In the genomic region with DNA sequence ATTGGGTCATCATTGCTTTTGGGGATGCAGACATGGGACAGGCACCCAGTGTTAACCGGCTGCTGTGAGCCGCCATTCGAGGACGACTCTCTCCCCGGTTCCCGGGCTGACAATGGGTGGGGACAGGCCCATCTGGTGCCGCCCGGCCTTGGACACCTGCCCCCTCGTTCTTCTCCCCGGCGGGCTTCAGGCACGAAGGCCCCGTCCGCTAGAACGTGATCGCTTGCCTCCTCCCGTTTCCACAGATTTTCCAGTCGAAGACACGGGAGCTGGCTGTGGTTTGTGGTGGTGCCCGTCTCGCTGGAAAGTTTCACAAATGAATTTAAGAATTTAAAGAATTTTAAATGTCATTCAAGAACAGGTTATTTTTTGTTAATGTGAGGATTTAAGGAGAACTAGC, we compare ENCODE assay signal across 11 cellular contexts. TPM values are rescaled to one million over a fixed set of nuclear protein-coding genes. Genes with fewer than 3 reads are reported as not detected.
DNase-seq lines count a peak whose midpoint lies in the region; ATAC-seq and TF ChIP-seq lines count a peak whose summit lies in the region.
"Had no signal": no experiment of that assay in that cellular context is flagged by ENCODE, and none has a peak within 500 bp of the region (broad histone marks: within the 10 kb centered on the region; RNA-seq: fewer than 3 reads in every experiment).

No MANE protein-coding gene starts in this region.

- in situ Hi-C loops in GM13977 (cut with MboI; ENCODE audit: low pct_unique_long_range_greater_than_20kb, low sequenced_read_pairs, unreplicated experiment), result no loop called here

- peak overlapping the region in 10 of 11 experiments; percentile 37 to 83 (median 52); a peak in 17 of 22 replicates for H3K27ac ChIP-seq in BLaER1 treated with 17β-estradiol and CSF1 and Interleukin-3, amounts not matched to agents 10 nM and 100 nM
- peak overlapping the region; percentile 81 to 87 for H3K27ac ChIP-seq in right atrium auricular region
- peak overlapping the region in 1 of 2 donors; percentile 17 for H3K27ac ChIP-seq in ascending aorta
- H3K27ac ChIP-seq: epithelial cell of prostate, SJSA1 had no signal

- H3K27me3 Mint-ChIP-seq in WTC11 (ENCODE audit: low read depth) (peaks cover 20% of the 10 kb centered on the region), HFFc6 (ENCODE audit: insufficient read depth) (peaks cover 35% of the 10 kb centered on the region)

- TF ChIP-seq CTCF in WTC11 (IDR thresholded peaks at IDR 0.05) (no peak), right atrium auricular region (IDR thresholded peaks at IDR 0.05) (no peak), ascending aorta (IDR thresholded peaks at IDR 0.05) (no peak), HFFc6 (IDR thresholded peaks at IDR 0.05) (no peak), GM13977 (IDR thresholded peaks at IDR 0.05; ENCODE audit: extremely low read depth, insufficient read depth, missing control alignments) (no peak)

- DNase-seq in WTC11 (ENCODE audit: low spot score), result no peak
- DNase-seq in right atrium auricular region (ENCODE audit: low spot score), result no peak
- DNase-seq in sciatic nerve (ENCODE audit: low spot score), result peak; percentile 69
- no peak for DNase-seq in ascending aorta (ENCODE audit: low spot score in 2 of 2)
- DNase-seq in HFFc6, result no peak
- no peak for DNase-seq in activated naive CD4-positive, alpha-beta T cell treated with anti-CD3 and anti-CD28 coated beads, Interleukin-2, amount 50 U/mL, for 72 hours (ENCODE audit: low spot score in 2 of 2)
- no peak for DNase-seq in GM13977 (ENCODE audit: low spot score)
- DNase-seq: NCI-H1105 treated with DMSO at 0.1 percent for 48 hours had no signal

- H3K4me2 ChIP-seq in BLaER1 treated with 17β-estradiol and CSF1 and Interleukin-3, amounts not matched to agents 10 nM and 100 nM, result peak overlapping the region; percentile 98 to 100 (median 100)

- peak overlapping the region; percentile 82 to 94 (median 89) for H3K4me3 ChIP-seq in BLaER1 treated with 17β-estradiol and CSF1 and Interleukin-3, amounts not matched to agents 10 nM and 100 nM
- peak overlapping the region; percentile 72 to 81 for H3K4me3 ChIP-seq in right atrium auricular region
- H3K4me3 ChIP-seq in ascending aorta, result peak overlapping the region in 1 of 2 donors; percentile 70
- H3K4me3 ChIP-seq: SJSA1 had no signal

- H3K4me1 Mint-ChIP-seq in WTC11, result peaks cover 10% of the 10 kb centered on the region
- H3K4me1 Mint-ChIP-seq in HFFc6 (ENCODE audit: low read depth), result peaks cover 8% of the 10 kb centered on the region; the same call in 1 of the 2 replicates

- POLR2A ChIA-PET in WTC11 (lab: Charles Lee), result no interaction called here

- H3K9me3 Mint-ChIP-seq in WTC11 (peaks cover 11% of the 10 kb centered on the region), HFFc6 (peaks cover 11% of the 10 kb centered on the region)
- H3K9me3 Mint-ChIP-seq in activated naive CD4-positive, alpha-beta T cell treated with anti-CD3 and anti-CD28 coated beads, Interleukin-2, amount 50 U/mL, for 72 hours, result peaks cover 4 to 6% of the 10 kb centered on the region in 2 donors

- H3K9me3 ChIP-seq in BLaER1 treated with 17β-estradiol and CSF1 and Interleukin-3, amounts not matched to agents 10 nM and 100 nM (replicated peaks in 1 of 11), result peaks cover 11 to 13% (median 12%) of the 10 kb centered on the region in 11 experiments; a peak in 21 of 22 replicates
- peaks cover 0 to 8% of the 10 kb centered on the region in 2 donors for H3K9me3 ChIP-seq in right atrium auricular region
- H3K9me3 ChIP-seq in ascending aorta, result no peaks in the 10 kb centered on the region

- H3K27ac Mint-ChIP-seq in WTC11, result 0 out of 2 replicates have a peak overlapping the region, but pooled peaks have one; percentile 50
- no peak overlapping the region for H3K27ac Mint-ChIP-seq in HFFc6
- no peak overlapping the region for H3K27ac Mint-ChIP-seq in activated naive CD4-positive, alpha-beta T cell treated with anti-CD3 and anti-CD28 coated beads, Interleukin-2, amount 50 U/mL, for 72 hours

- peaks cover 0 to 3% (median 0%) of the 10 kb centered on the region in 11 experiments; a peak in 1 of 22 replicates for H3K27me3 ChIP-seq in BLaER1 treated with 17β-estradiol and CSF1 and Interleukin-3, amounts not matched to agents 10 nM and 100 nM
- H3K27me3 ChIP-seq in right atrium auricular region (no peaks in the 10 kb centered on the region), ascending aorta (peaks cover 14% of the 10 kb centered on the region)

- H3K4me1 ChIP-seq in BLaER1 treated with 17β-estradiol and CSF1 and Interleukin-3, amounts not matched to agents 10 nM and 100 nM, result peaks cover 21 to 43% (median 37%) of the 10 kb centered on the region in 10 experiments
- H3K4me1 ChIP-seq in right atrium auricular region (peaks cover 0 to 23% of the 10 kb centered on the region in 2 donors), ascending aorta (no peaks in the 10 kb centered on the region)
- H3K4me1 ChIP-seq: SJSA1 had no signal

- intact Hi-C loops in sciatic nerve (cut with DNase I), result no loop called here
- intact Hi-C loops in ascending aorta (cut with DNase I), result no loop called here

- ATAC-seq in WTC11, result no peak
- peak; percentile 34 for ATAC-seq in sciatic nerve
- ATAC-seq in activated naive CD4-positive, alpha-beta T cell treated with anti-CD3 and anti-CD28 coated beads, Interleukin-2, amount 50 U/mL, for 72 hours, result no peak

- H3K4me3 Mint-ChIP-seq in WTC11 (peak overlapping the region; percentile 50), HFFc6 (no peak overlapping the region)

- H3K36me3 Mint-ChIP-seq in WTC11, result peaks cover 8% of the 10 kb centered on the region
- H3K36me3 Mint-ChIP-seq in HFFc6 (ENCODE audit: low read depth), result peaks cover 6% of the 10 kb centered on the region
- peaks cover 7 to 12% of the 10 kb centered on the region in 2 donors for H3K36me3 Mint-ChIP-seq in activated naive CD4-positive, alpha-beta T cell treated with anti-CD3 and anti-CD28 coated beads, Interleukin-2, amount 50 U/mL, for 72 hours

- CTCF ChIA-PET in WTC11 (lab: Charles Lee), result interaction anchor here (0.6 to 1.2 kb wide), 2 partner anchors 31 kb away, joined by 3 read pairs; no protein-coding TSS in a partner anchor

- peaks cover 12 to 31% (median 13%) of the 10 kb centered on the region in 11 experiments for H3K36me3 ChIP-seq in BLaER1 treated with 17β-estradiol and CSF1 and Interleukin-3, amounts not matched to agents 10 nM and 100 nM
- no peaks in the 10 kb centered on the region for H3K36me3 ChIP-seq in right atrium auricular region
- no peaks in the 10 kb centered on the region for H3K36me3 ChIP-seq in ascending aorta
- H3K36me3 ChIP-seq: SJSA1 had no signal

- H4K20me1 ChIP-seq in BLaER1 treated with 17β-estradiol and CSF1 and Interleukin-3, amounts not matched to agents 10 nM and 100 nM, result peaks cover 0 to 31% (median 6%) of the 10 kb centered on the region in 11 experiments; a peak in 12 of 22 replicates

- H3K9ac ChIP-seq in BLaER1 treated with 17β-estradiol and CSF1 and Interleukin-3, amounts not matched to agents 10 nM and 100 nM, result peak overlapping the region; percentile 66 to 92 (median 87); a peak in 21 of 22 replicates

TF ChIP-seq in WTC11, 78 proteins besides CTCF, POLR2A, EP300 and RAD21 (continues in another document):
- TF ChIP-seq RORB (CRISPR knock-in tag; IDR thresholded peaks at IDR 0.05), result no peak

RNA-seq across cellular contexts. Expression of gene PALM, which starts 2.0 kb away (rescaled TPM):
- total RNA-seq in WTC11 (2021), result 17.7 to 25.6 TPM (median 22.1 TPM) in 3 replicates
- 10 to 100 TPM; 28.7 to 64.9 TPM for total RNA-seq in right atrium auricular region
- total RNA-seq in sciatic nerve, result 130 TPM
- 107 TPM for total RNA-seq in ascending aorta
- total RNA-seq in HFFc6 (2021; fragmentation: NEBNext Ultra II Directional; extraction: Animal tissue kit (Norgen Biotek cat#: 25700)), result under 1 TPM in 2 of 6 experiments, not detected in 4; 0.14 to 0.15 TPM
- total RNA-seq in activated naive CD4-positive, alpha-beta T cell treated with anti-CD3 and anti-CD28 coated beads, Interleukin-2, amount 50 U/mL, for 72 hours, result under 1 TPM in 1 of 2 donors, not detected in 1; 0.66 TPM
- total RNA-seq: SJSA1 had no signal

RNA-seq across cellular contexts. Expression of gene PRSS57, which starts 15.5 kb away (rescaled TPM):
- total RNA-seq in WTC11 (2021) (not detected in 3 replicates), right atrium auricular region (not detected), sciatic nerve (not detected), ascending aorta (not detected)
- total RNA-seq in HFFc6 (2021; fragmentation: NEBNext Ultra II Directional; extraction: Animal tissue kit (Norgen Biotek cat#: 25700)), result not detected
- total RNA-seq in activated naive CD4-positive, alpha-beta T cell treated with anti-CD3 and anti-CD28 coated beads, Interleukin-2, amount 50 U/mL, for 72 hours, result not detected
- total RNA-seq: SJSA1 had no signal

RNA-seq across cellular contexts. Expression of gene FSTL3, which starts 34.6 kb away (rescaled TPM):
- total RNA-seq in WTC11 (2021) (8.7 to 12.2 TPM (median 10.1 TPM) in 3 replicates), right atrium auricular region (100 to 1,000 TPM in 1 of 2 donors, 10 to 100 TPM in 1; 64.4 to 437 TPM), sciatic nerve (108 TPM), ascending aorta (541 TPM)
- total RNA-seq in HFFc6 (2021; fragmentation: NEBNext Ultra II Directional; extraction: Animal tissue kit (Norgen Biotek cat#: 25700)), result 100 to 1,000 TPM in 3 of 6 experiments, 10 to 100 TPM in 3; 97.1 to 123 (median 101) TPM
- 10 to 100 TPM in 1 of 2 donors, 1 to 10 TPM in 1; 4.1 to 10.1 TPM for total RNA-seq in activated naive CD4-positive, alpha-beta T cell treated with anti-CD3 and anti-CD28 coated beads, Interleukin-2, amount 50 U/mL, for 72 hours

RNA-seq across cellular contexts. Expression of gene MISP, which starts 40.1 kb away (rescaled TPM):
- total RNA-seq in WTC11 (2021), result 0.66 to 0.78 TPM (median 0.70 TPM) in 3 replicates
- 1 to 10 TPM in 1 of 2 donors, under 1 TPM in 1; 0.96 to 1.5 TPM for total RNA-seq in right atrium auricular region
- 0.45 TPM for total RNA-seq in sciatic nerve
- not detected for total RNA-seq in ascending aorta
- total RNA-seq in HFFc6 (2021; fragmentation: NEBNext Ultra II Directional; extraction: Animal tissue kit (Norgen Biotek cat#: 25700)), result under 1 TPM in 2 of 6 experiments, not detected in 4; 0.05 to 0.07 TPM
- total RNA-seq in activated naive CD4-positive, alpha-beta T cell treated with anti-CD3 and anti-CD28 coated beads, Interleukin-2, amount 50 U/mL, for 72 hours, result under 1 TPM in 1 of 2 donors, not detected in 1; 0.50 TPM

RNA-seq across cellular contexts. Expression of gene RNF126, which starts 47.8 kb away (rescaled TPM):
- total RNA-seq in WTC11 (2021) (66.7 to 84.4 TPM (median 68.1 TPM) in 3 replicates), right atrium auricular region (10 to 100 TPM; 53.3 to 68.5 TPM), sciatic nerve (33.1 TPM), ascending aorta (39.0 TPM)
- total RNA-seq in HFFc6 (2021; fragmentation: NEBNext Ultra II Directional; extraction: Animal tissue kit (Norgen Biotek cat#: 25700)), result 10 to 100 TPM; 35.8 to 39.2 (median 38.2) TPM
- total RNA-seq in activated naive CD4-positive, alpha-beta T cell treated with anti-CD3 and anti-CD28 coated beads, Interleukin-2, amount 50 U/mL, for 72 hours, result 10 to 100 TPM; 69.6 to 98.7 TPM

Comparison
In these comparisons a context has a peak if more than half of its experiments do, and no peak if none do; other contexts are left out.
1. RNA of gene PALM, which starts 2.0 kb away (total RNA-seq): 130 TPM in sciatic nerve (single experiment), 107 TPM in ascending aorta (single experiment), 28.7 to 64.9 TPM in right atrium auricular region and 17.7 to 25.6 TPM in WTC11; 0.66 TPM in activated naive CD4-positive, alpha-beta T cell treated with anti-CD3 and anti-CD28 coated beads, Interleukin-2, amount 50 U/mL, for 72 hours and 0.14 to 0.15 TPM in HFFc6; every median in the first group is over 10 times any median in the second.